Comparison of ENCODE assay signal across 8 cellular contexts in the genomic region with DNA sequence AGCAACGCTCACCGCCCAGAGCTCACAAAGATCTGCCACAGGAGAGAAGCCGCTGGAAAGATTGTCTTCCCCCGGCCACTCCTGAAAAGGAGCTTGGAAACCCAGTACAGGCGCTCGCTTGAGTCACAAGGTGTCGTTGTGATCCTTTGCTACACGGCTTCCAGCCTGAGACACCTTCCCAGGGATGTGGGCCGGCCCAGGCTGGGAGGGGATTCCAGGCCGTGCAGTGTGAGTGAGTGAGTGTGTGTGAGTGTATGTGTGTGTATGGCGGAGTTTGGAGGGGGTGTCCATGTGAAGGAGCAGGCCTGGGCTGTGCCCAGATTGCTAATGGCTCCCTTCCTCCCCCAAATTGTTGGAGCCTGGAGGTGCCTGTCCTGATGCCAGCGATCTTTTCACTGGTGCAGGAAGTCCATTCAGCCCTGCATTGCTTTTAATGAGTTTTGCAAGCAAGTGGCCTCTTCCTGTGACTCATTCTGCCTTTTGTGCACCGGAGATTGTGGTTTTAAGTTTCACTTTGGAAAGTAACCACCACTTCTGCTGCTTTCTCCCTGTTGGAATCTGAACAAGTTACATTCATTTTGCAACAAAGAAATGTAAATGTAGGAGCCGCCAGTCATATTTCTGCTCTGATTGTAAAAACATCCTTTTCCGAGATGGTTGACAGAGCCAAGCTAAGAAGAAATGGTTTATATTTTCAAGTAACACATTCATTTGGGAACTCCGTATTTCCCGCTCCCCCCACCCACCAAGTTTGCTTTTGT.
DNase-seq lines count a peak whose midpoint lies in the region; ATAC-seq and FAIRE-seq lines count a peak whose summit lies in the region.

No MANE protein-coding gene starts in this region.

- 5 to 11% (median 6%) methylated on average over 17 of the region's 17 CpGs for WGBS in adipose tissue, 3 donors

- peak overlapping the region; percentile 53 for H3K4me3 ChIP-seq in SJCRH30

- peak overlapping the region; percentile 77 for H3K27ac ChIP-seq in SJCRH30
- H3K27ac ChIP-seq in adipose tissue (ENCODE audit: low read depth, low read length): peak overlapping the region; percentile 54

- peaks cover 8% of the 10 kb centered on the region; the same call in 1 of the 2 replicates for H3K4me1 ChIP-seq in SJCRH30

- intact Hi-C loops in left cardiac atrium (cut with DNase I): loop anchor here (2.0 to 10.0 kb wide), 3 partner anchors 887 to 1177 kb away; a partner anchor contains a TSS
- intact Hi-C loops in posterior cingulate gyrus (cut with DNase I): loop anchor here (5.0 to 10.0 kb wide), 4 partner anchors 335 to 1177 kb away; a partner anchor contains a TSS

- no peaks in the 10 kb centered on the region for H3K9me3 ChIP-seq in SJCRH30 (replicated peaks)

- DNase-seq in KG1 (lab: John Stamatoyannopoulos, UW) (peak; percentile 73), SJCRH30 (peak; percentile 87 to 93), left cardiac atrium (peak; percentile 61), posterior cingulate gyrus (peak; percentile 43 to 95 (median 74)), NCI-H1048 (lab: John Stamatoyannopoulos, UW) (no peak)

- ATAC-seq in GM21825 (IDR thresholded peaks at IDR 0.05; ENCODE audit: unreplicated experiment) (peak; percentile 77), left cardiac atrium (peak; percentile 77 to 85)

- no peaks in the 10 kb centered on the region for H3K27me3 ChIP-seq in SJCRH30

- peaks cover 3% of the 10 kb centered on the region; the same call in 1 of the 2 replicates for H3K36me3 ChIP-seq in SJCRH30

- FAIRE-seq in G401.6 (lab: Jason Lieb, UNC): peak; percentile 30
